ENCODE assay signal across 21 cellular contexts in genomic region chr22:37567991-37568390, GRCh38. TPM values are rescaled to one million over a fixed set of nuclear protein-coding genes. Genes with fewer than 3 reads are reported as not detected.
DNase-seq lines count a peak whose midpoint lies in the region; ATAC-seq, FAIRE-seq and TF ChIP-seq lines count a peak whose summit lies in the region.
"Had no signal": no experiment of that assay in that cellular context is flagged by ENCODE, and none has a peak within 500 bp of the region (broad histone marks: within the 10 kb centered on the region; RNA-seq: fewer than 3 reads in every experiment).

No MANE protein-coding gene starts in this region.

- WGBS in hepatocyte (ENCODE audit: low lambda C conversion rate, missing lambda C conversion rate) = 82% methylated on average over 9 of the region's 14 CpGs
- 48 to 51% methylated on average over 14 of the region's 14 CpGs for WGBS in pancreas, 2 donors

- H3K9me2 ChIP-seq in hepatocyte (replicated peaks; ENCODE audit: insufficient read depth) = no peaks in the 10 kb centered on the region

- no peak overlapping the region for H2AFZ ChIP-seq in hepatocyte

- H3K27ac ChIP-seq in BLaER1 (no peak overlapping the region), angular gyrus (ENCODE audit: low read depth, low read length) (peak overlapping the region; percentile 93), hepatocyte (peak overlapping the region; percentile 8), pancreas (peak overlapping the region; percentile 77 to 100 (median 98))
- H3K27ac ChIP-seq: SK-N-MC had no signal

- H3K4me2 ChIP-seq in BLaER1 = peak overlapping the region; percentile 95; the same call in 1 of the 2 replicates
- no peak overlapping the region for H3K4me2 ChIP-seq in hepatocyte

- no peak overlapping the region for H3K9ac ChIP-seq in BLaER1

- H3K4me3 ChIP-seq in BLaER1 = no peak overlapping the region
- no peak overlapping the region for H3K4me3 ChIP-seq in hepatocyte
- no peak overlapping the region for H3K4me3 ChIP-seq in pancreas
- H3K4me3 ChIP-seq: A549, MG63, SK-N-MC had no signal

- H3K4me1 ChIP-seq in BLaER1 = peaks cover 72% of the 10 kb centered on the region
- peaks cover 44% of the 10 kb centered on the region for H3K4me1 ChIP-seq in hepatocyte (ENCODE audit: insufficient read depth)
- peaks cover 71 to 84% (median 76%) of the 10 kb centered on the region in 3 donors for H3K4me1 ChIP-seq in pancreas

- H3K79me2 ChIP-seq in hepatocyte = peaks cover 49% of the 10 kb centered on the region

- FAIRE-seq in pancreas (lab: Jason Lieb, UNC) = no peak
- FAIRE-seq: A549 had no signal

- TF ChIP-seq CTCF in hepatocyte (IDR thresholded peaks at IDR 0.05; ENCODE audit: poor library complexity) (no peak), pancreas (IDR thresholded peaks at IDR 0.05) (no peak)

- DNase-seq in hepatocyte (ENCODE audit: low spot score) (no peak), pancreas (peak in 2 of 6 donors; percentile 48 to 63), SIG-M5 (lab: John Stamatoyannopoulos, UW) (no peak), EL (no peak)
- DNase-seq: MG63 had no signal

- H3K27me3 ChIP-seq in BLaER1 (peaks cover 3% of the 10 kb centered on the region; the same call in 1 of the 2 replicates), hepatocyte (no peaks in the 10 kb centered on the region), pancreas (no peaks in the 10 kb centered on the region)
- H3K27me3 ChIP-seq: MG63 had no signal

- no peak for ATAC-seq in pancreas
- ATAC-seq in HG03521 (IDR thresholded peaks at IDR 0.05; ENCODE audit: unreplicated experiment) = no peak
- no peak for ATAC-seq in HG03442 (IDR thresholded peaks at IDR 0.05; ENCODE audit: unreplicated experiment)

- H3K9me3 ChIP-seq in BLaER1 (no peaks in the 10 kb centered on the region), hepatocyte (ENCODE audit: low read depth) (no peaks in the 10 kb centered on the region), pancreas (no peaks in the 10 kb centered on the region)
- H3K9me3 ChIP-seq: A549, MG63 had no signal

- H3K36me3 ChIP-seq in BLaER1 (no peaks in the 10 kb centered on the region), hepatocyte (replicated peaks; ENCODE audit: insufficient read depth, low read depth) (no peaks in the 10 kb centered on the region), pancreas (peaks cover 0 to 20% (median 12%) of the 10 kb centered on the region in 3 donors)

- intact Hi-C loops in pancreas (cut with DNase I) = no loop called here

- H4K20me1 ChIP-seq in BLaER1 = peaks cover 7% of the 10 kb centered on the region; the same call in 1 of the 2 replicates
- peaks cover 27% of the 10 kb centered on the region for H4K20me1 ChIP-seq in hepatocyte (ENCODE audit: insufficient read depth, poor library complexity, severe bottlenecking)

RNA-seq across cellular contexts. Expression of gene CDC42EP1, which starts 7.7 kb away (rescaled TPM):
- 31.4 and 34.6 TPM in 2 replicates for total RNA-seq in hepatocyte
- polyA plus RNA-seq in hepatocyte = 146 and 149 TPM in 2 replicates
- total RNA-seq in pancreas = 100 to 1,000 TPM in 2 of 6 donors, 10 to 100 TPM in 4; 68.8 to 139 (median 96.1) TPM
- polyA plus RNA-seq in pancreas = 10 to 100 TPM; 78.2 to 79.0 TPM
- total RNA-seq: CD4-positive, alpha-beta memory T cell; T-helper 17 cell had no signal
- polyA plus RNA-seq: CD4-positive, alpha-beta memory T cell had no signal

RNA-seq across cellular contexts. Expression of gene LGALS2, which starts 11.9 kb away (rescaled TPM):
- total RNA-seq in hepatocyte = 60.1 and 80.9 TPM in 2 replicates
- polyA plus RNA-seq in hepatocyte = 115 and 125 TPM in 2 replicates
- total RNA-seq in pancreas = 10 to 100 TPM; 16.0 to 99.5 (median 40.9) TPM
- 10 to 100 TPM; 26.2 to 61.7 TPM for polyA plus RNA-seq in pancreas
- total RNA-seq: activated T-helper 2 cell treated with anti-CD3 and anti-CD28 coated beads, Interferon-gamma antibody, Interleukin-2, Interleukin-4, amounts not matched to agents 10 μg/mL and 5 μg/mL and 100 μg/mL, durations not matched to agents 14 hours and 24 hours and 36 hours; dermis microvascular lymphatic vessel endothelial cell; endothelial cell of umbilical vein; fibroblast of lung; H4; left ventricle myocardium superior had no signal
- polyA plus RNA-seq: CD4-positive, alpha-beta memory T cell; endothelial cell of umbilical vein; neural cell had no signal

RNA-seq across cellular contexts. Expression of gene GGA1, which starts 40.6 kb away (rescaled TPM):
- total RNA-seq in hepatocyte (25.5 and 30.2 TPM in 2 replicates), pancreas (10 to 100 TPM; 17.9 to 36.4 (median 21.5) TPM)
- polyA plus RNA-seq in hepatocyte (51.5 and 75.3 TPM in 2 replicates), pancreas (10 to 100 TPM; 81.5 to 84.9 TPM)

RNA-seq across cellular contexts. Expression of gene CARD10, which starts 48.8 kb away (rescaled TPM):
- total RNA-seq in hepatocyte (19.1 and 23.4 TPM in 2 replicates), pancreas (10 to 100 TPM in 4 of 6 donors, 1 to 10 TPM in 2; 9.9 to 20.6 (median 11.5) TPM)
- polyA plus RNA-seq in hepatocyte (28.7 and 31.2 TPM in 2 replicates), pancreas (10 to 100 TPM; 29.9 to 30.2 TPM)
- total RNA-seq: activated T-helper 2 cell treated with anti-CD3 and anti-CD28 coated beads, Interferon-gamma antibody, Interleukin-2, Interleukin-4, amounts not matched to agents 10 μg/mL and 5 μg/mL and 100 μg/mL, durations not matched to agents 14 hours and 24 hours and 36 hours; mononuclear cell had no signal
- polyA plus RNA-seq: CD4-positive, alpha-beta memory T cell had no signal
